In the genomic region with DNA sequence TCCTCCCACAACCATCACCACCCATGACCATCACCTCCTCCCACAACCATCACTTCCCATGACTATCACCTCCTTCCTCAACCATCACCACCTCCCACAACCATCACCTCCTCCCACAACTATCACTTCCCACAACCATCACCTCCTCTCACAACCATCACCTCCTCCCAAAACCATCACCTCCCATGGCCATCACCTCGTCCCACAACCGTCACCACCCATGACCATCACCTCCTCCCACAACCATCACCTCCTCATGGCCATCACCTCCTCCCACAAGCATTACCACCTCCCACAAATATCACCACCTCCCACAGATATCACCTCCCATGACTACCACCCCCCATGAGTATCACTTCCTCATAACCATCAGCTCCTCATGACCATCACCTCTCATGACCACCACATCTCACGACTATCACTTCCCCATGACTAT, we compare ENCODE assay signal across 22 cellular contexts. TPM values are rescaled to one million over a fixed set of nuclear protein-coding genes. Genes with fewer than 3 reads are reported as not detected.
DNase-seq lines count a peak whose midpoint lies in the region; ATAC-seq, FAIRE-seq and TF ChIP-seq lines count a peak whose summit lies in the region.
"Had no signal": no experiment of that assay in that cellular context is flagged by ENCODE, and none has a peak within 500 bp of the region (broad histone marks: within the 10 kb centered on the region; RNA-seq: fewer than 3 reads in every experiment).

No MANE protein-coding gene starts in this region.

- peak overlapping the region; percentile 88 to 94 for H3K27ac Mint-ChIP-seq in natural killer cell
- H3K27ac Mint-ChIP-seq: activated CD4-positive, alpha-beta T cell treated with anti-CD3 and anti-CD28 coated beads, Interleukin-2, amount 10 ng/mL, durations not matched to agents 7 days and 5 days had no signal

- intact Hi-C loops in GM12878 (cut with micrococcal nuclease; ENCODE audit: unreplicated experiment) (no loop called here), natural killer cell (cut with micrococcal nuclease) (loop anchor here (5.0 kb wide), 1 partner anchor 135 kb away; no protein-coding TSS in a partner anchor)

- CTCF ChIA-PET in GM12878 (lab: Yijun Ruan, JAX) = no interaction called here

- peaks cover 0 to 36% (median 0%) of the 10 kb centered on the region in 11 experiments; a peak in 6 of 22 replicates for H3K9me3 ChIP-seq in BLaER1 treated with 17β-estradiol and CSF1 and Interleukin-3, amounts not matched to agents 10 nM and 100 nM (replicated peaks in 1 of 11)
- no peaks in the 10 kb centered on the region; the same call in 2 of the 3 replicates for H3K9me3 ChIP-seq in GM12878 (replicated peaks; ENCODE audit: control insufficient read depth, insufficient read depth, low read length)
- H3K9me3 ChIP-seq: mucosa of descending colon, ovary, SK-N-SH had no signal

- no peak for TF ChIP-seq EP300 in GM12878 (IDR thresholded peaks at IDR 0.05; ENCODE audit: borderline replicate concordance in 1 of 2, control insufficient read depth in 1 of 2, low read depth in 2 of 2, low read length in 2 of 2)

- peaks cover 18 to 27% of the 10 kb centered on the region in 2 donors for H3K4me1 Mint-ChIP-seq in natural killer cell

- DNase-seq in GM19239 (ENCODE audit: insufficient read length, low spot score) (no peak), GM12878 (ENCODE audit: low read depth, low spot score) (no peak), natural killer cell (no peak), KG1 (lab: John Stamatoyannopoulos, UW) (no peak), iPS-NIHi11 (ENCODE audit: low spot score) (no peak), NCI-H128 (lab: John Stamatoyannopoulos, UW; ENCODE audit: unreplicated experiment) (no peak)
- DNase-seq: activated CD4-positive, alpha-beta T cell treated with anti-CD3 and anti-CD28 coated beads, Interleukin-2, amount 10 ng/mL, durations not matched to agents 7 days and 5 days; activated naive CD8-positive, alpha-beta T cell treated with anti-CD3 and anti-CD28 coated beads, Interleukin-2, amount 10 ng/mL, durations not matched to agents 7 days and 5 days; cortex of kidney; foreskin fibroblast; NCI-H1417 treated with DMSO at 0.1 percent for 48 hours; SK-N-SH; stimulated activated CD4-positive, alpha-beta T cell treated with anti-CD3 and anti-CD28 coated beads, Interleukin-2, amount 100 ng/mL, for 24 hours had no signal

- WGBS in GM12878 (ENCODE audit: insufficient coverage, insufficient replicate concordance, low lambda C conversion rate, missing lambda C conversion rate) = 57% methylated on average over 3 of the region's 3 CpGs

- H3K79me2 ChIP-seq in GM12878 (ENCODE audit: control insufficient read depth, insufficient read depth, low read length) = no peaks in the 10 kb centered on the region

- H3K4me3 ChIP-seq in BLaER1 treated with 17β-estradiol and CSF1 and Interleukin-3, amounts not matched to agents 10 nM and 100 nM = no peak overlapping the region
- H3K4me3 ChIP-seq in GM12878 = no peak overlapping the region
- H3K4me3 ChIP-seq: mucosa of descending colon, ovary had no signal

- TF ChIP-seq CTCF in GM12878 (IDR thresholded peaks at IDR 0.05 in 2 of 3, conservative IDR thresholded peaks at IDR 0.05 in 1 of 3; ENCODE audit: control insufficient read depth in 2 of 3, extremely low read depth in 1 of 3, insufficient read depth in 1 of 3, low read depth in 3 of 3, low read length in 3 of 3) = no peak
- no peak for TF ChIP-seq CTCF in natural killer cell (IDR thresholded peaks at IDR 0.05)

- no peak for ATAC-seq in GM12878
- ATAC-seq in natural killer cell = peak; percentile 53 to 68 (median 58)
- ATAC-seq in HG02840 (IDR thresholded peaks at IDR 0.05; ENCODE audit: low FRiP score, unreplicated experiment) = no peak
- ATAC-seq: HCT116, left colon, mucosa of descending colon, Panc1 had no signal

- peaks cover 0 to 6% (median 0%) of the 10 kb centered on the region in 11 experiments; a peak in 2 of 22 replicates for H4K20me1 ChIP-seq in BLaER1 treated with 17β-estradiol and CSF1 and Interleukin-3, amounts not matched to agents 10 nM and 100 nM
- H4K20me1 ChIP-seq in GM12878 (ENCODE audit: control insufficient read depth, insufficient read depth) = no peaks in the 10 kb centered on the region

- H3K4me3 Mint-ChIP-seq in natural killer cell = peak overlapping the region; percentile 68
- H3K4me3 Mint-ChIP-seq: activated CD4-positive, alpha-beta T cell treated with anti-CD3 and anti-CD28 coated beads, Interleukin-2, amount 10 ng/mL, durations not matched to agents 7 days and 5 days; activated naive CD8-positive, alpha-beta T cell treated with anti-CD3 and anti-CD28 coated beads, Interleukin-2, amount 10 ng/mL, durations not matched to agents 7 days and 5 days had no signal

- peaks cover 12 to 14% of the 10 kb centered on the region in 2 donors for H3K9me3 Mint-ChIP-seq in natural killer cell

- RAD21 ChIA-PET in GM12878 (lab: Charles Lee; ENCODE audit: unreplicated experiment) = no interaction called here

- POLR2A ChIA-PET in GM12878 (lab: Charles Lee) = no interaction called here

- no TSS peak for BruUV-seq in GM12878 (replicated peaks; lab: Mats Ljungman, UMichigan)

- no peaks in the 10 kb centered on the region for H3K27me3 Mint-ChIP-seq in natural killer cell (ENCODE audit: low read depth in 2 of 2)
- H3K27me3 Mint-ChIP-seq: activated CD4-positive, alpha-beta T cell treated with anti-CD3 and anti-CD28 coated beads, Interleukin-2, amount 10 ng/mL, durations not matched to agents 7 days and 5 days; activated naive CD8-positive, alpha-beta T cell treated with anti-CD3 and anti-CD28 coated beads, Interleukin-2, amount 10 ng/mL, durations not matched to agents 7 days and 5 days had no signal

- H3K27me3 ChIP-seq in BLaER1 treated with 17β-estradiol and CSF1 and Interleukin-3, amounts not matched to agents 10 nM and 100 nM = no peaks in the 10 kb centered on the region
- no peaks in the 10 kb centered on the region for H3K27me3 ChIP-seq in GM12878 (replicated peaks in 1 of 2; ENCODE audit: control insufficient read depth in 2 of 2, insufficient read depth in 2 of 2, low read length in 1 of 2)
- H3K27me3 ChIP-seq: ovary had no signal

- H3K36me3 Mint-ChIP-seq in natural killer cell = no peaks in the 10 kb centered on the region
- H3K36me3 Mint-ChIP-seq: activated naive CD8-positive, alpha-beta T cell treated with anti-CD3 and anti-CD28 coated beads, Interleukin-2, amount 10 ng/mL, durations not matched to agents 7 days and 5 days; brain had no signal

- TF ChIP-seq RAD21 in GM12878 (IDR thresholded peaks at IDR 0.05; ENCODE audit: insufficient read depth, low read depth, low read length) = no peak

- TF ChIP-seq POLR2A in GM12878 (IDR thresholded peaks at IDR 0.05; ENCODE audit: low read depth, low read length) = no peak

- SMC1A ChIA-PET in GM12878 (lab: Charles Lee; ENCODE audit: uncharacterized antibody, unreplicated experiment) = no interaction called here

- H2AFZ ChIP-seq in GM12878 (ENCODE audit: control insufficient read depth, low read depth, low read length) = no peak overlapping the region

- FAIRE-seq in GM19239 (lab: Jason Lieb, UNC) (peak; percentile 40), GM12878 (lab: Jason Lieb, UNC) (peak; percentile 62)

- H3K27ac ChIP-seq in BLaER1 treated with 17β-estradiol and CSF1 and Interleukin-3, amounts not matched to agents 10 nM and 100 nM = peak overlapping the region in 6 of 11 experiments; percentile 73 to 93 (median 87); a peak in 8 of 22 replicates
- H3K27ac ChIP-seq in GM12878 (ENCODE audit: control insufficient read depth, insufficient read depth) = no peak overlapping the region
- H3K27ac ChIP-seq: KMS-11, ovary had no signal

- no peak overlapping the region for H3K4me2 ChIP-seq in BLaER1 treated with 17β-estradiol and CSF1 and Interleukin-3, amounts not matched to agents 10 nM and 100 nM
- H3K4me2 ChIP-seq in GM12878 (ENCODE audit: control insufficient read depth, insufficient read depth) = no peak overlapping the region
- H3K4me2 ChIP-seq: KMS-11, SK-N-SH had no signal

- peaks cover 38 to 49% (median 46%) of the 10 kb centered on the region in 10 experiments for H3K4me1 ChIP-seq in BLaER1 treated with 17β-estradiol and CSF1 and Interleukin-3, amounts not matched to agents 10 nM and 100 nM
- no peaks in the 10 kb centered on the region for H3K4me1 ChIP-seq in GM12878 (ENCODE audit: control insufficient read depth, insufficient read depth, low read length)

- H3K36me3 ChIP-seq in BLaER1 treated with 17β-estradiol and CSF1 and Interleukin-3, amounts not matched to agents 10 nM and 100 nM = no peaks in the 10 kb centered on the region
- H3K36me3 ChIP-seq in GM12878 (ENCODE audit: control insufficient read depth in 2 of 2, insufficient read depth in 2 of 2, low read length in 1 of 2) = no peaks in the 10 kb centered on the region
- H3K36me3 ChIP-seq: ovary had no signal

- in situ Hi-C loops in GM12878 (cut with MboI) = no loop called here

- H3K9ac ChIP-seq in BLaER1 treated with 17β-estradiol and CSF1 and Interleukin-3, amounts not matched to agents 10 nM and 100 nM = peak overlapping the region in 3 of 11 experiments; percentile 41 to 78 (median 77); a peak in 4 of 22 replicates
- H3K9ac ChIP-seq in GM12878 (ENCODE audit: control insufficient read depth, insufficient read depth, low read length) = no peak overlapping the region
- H3K9ac ChIP-seq: KMS-11, SK-N-SH had no signal

TF ChIP-seq in GM12878, 131 proteins besides CTCF, POLR2A, EP300 and RAD21 (continues in another document):
- peak; percentile 19; the same call in 1 of the 2 replicates for TF ChIP-seq MTA2 (IDR thresholded peaks at IDR 0.05; ENCODE audit: low read depth)

RNA-seq across cellular contexts. Expression of a gene that starts 52.2 kb away (rescaled TPM):
- 48.1 and 48.7 TPM in 2 replicates for total RNA-seq in GM12878 (2013; cell fraction: nucleolus; rRNA removed)
- total RNA-seq in GM12878 (2014; rRNA removed) = 5.7 and 7.2 TPM in 2 replicates
- total RNA-seq in GM12878 (2014; rRNA removed; fragmentation: Illumina TruSeq; extraction: Trizol) = 4.2 and 5.5 TPM in 2 replicates
- 8.2 and 10.7 TPM in 2 replicates for total RNA-seq in GM12878 (2021)
- 0.93 TPM for polyA plus RNA-seq in GM12878 (2011; ENCODE audit: low read depth)
- polyA plus RNA-seq in GM12878 (2011; rRNA removed) = 6.5 and 10.0 TPM in 2 replicates
- 11.9 and 13.4 TPM in 2 replicates for polyA plus RNA-seq in GM12878 (2011; cell fraction: cytosol; rRNA removed)
- 31.4 and 35.6 TPM in 2 replicates for polyA plus RNA-seq in GM12878 (2011; cell fraction: nucleus; rRNA removed)
- polyA plus RNA-seq in GM12878 (2012) = 2.0 and 4.6 TPM in 2 replicates
- polyA plus RNA-seq in GM12878 (2014; fragmentation: Illumina TruSeq; extraction: Trizol) = 3.5 and 3.6 TPM in 2 replicates
- 1 to 10 TPM; 5.8 to 9.2 TPM for polyA plus RNA-seq in GM12878 (2014; fragmentation: Nextera tagmentation; extraction: Ambion mirVana)
- 5.1 and 6.2 TPM in 2 replicates for polyA plus RNA-seq in GM12878 (2014; rRNA removed)
- polyA plus RNA-seq in GM12878 (2016; fragmentation: Nextera tagmentation; extraction: Ambion mirVana) = 1 to 10 TPM; 2.5 to 3.2 TPM
- polyA minus RNA-seq in GM12878 (2011; rRNA and poly(A)+ RNA removed) = 27.1 and 46.8 TPM in 2 replicates
- polyA minus RNA-seq in GM12878 (2011; cell fraction: cytosol; rRNA and poly(A)+ RNA removed) = 20.0 and 25.0 TPM in 2 replicates
- polyA minus RNA-seq in GM12878 (2011; cell fraction: nucleus; rRNA and poly(A)+ RNA removed) = 8.8 and 16.8 TPM in 2 replicates
- total RNA-seq in natural killer cell = 1 to 10 TPM in 2 of 3 donors, under 1 TPM in 1; 0.86 to 2.0 (median 1.5) TPM

Comparison
In these comparisons a context has a peak if more than half of its experiments do, and no peak if none do; other contexts are left out.
1. ATAC-seq: peak in natural killer cell (3 of 3); none in GM12878 (single experiment) and HG02840 (single experiment).